ENCODE assay signal across 9 cellular contexts in genomic region chr6:7112741-7113313, GRCh38. TPM values are rescaled to one million over a fixed set of nuclear protein-coding genes. Genes with fewer than 3 reads are reported as not detected.
DNase-seq lines count a peak whose midpoint lies in the region; ATAC-seq and TF ChIP-seq lines count a peak whose summit lies in the region.
"Had no signal": no experiment of that assay in that cellular context is flagged by ENCODE, and none has a peak within 500 bp of the region (broad histone marks: within the 10 kb centered on the region; RNA-seq: fewer than 3 reads in every experiment).

No MANE protein-coding gene starts in this region.

- no peaks in the 10 kb centered on the region for H3K9me2 ChIP-seq in SU-DHL-6 (replicated peaks; ENCODE audit: insufficient read depth, low read length)
- no peaks in the 10 kb centered on the region for H3K9me2 ChIP-seq in neural cell (ENCODE audit: insufficient read depth, low read length)

- H3K4me3 ChIP-seq in SU-DHL-6 (ENCODE audit: insufficient read depth, low read length, poor library complexity, severe bottlenecking) (no peak overlapping the region), neural cell (ENCODE audit: low read length) (peak overlapping the region; percentile 25), coronary artery (no peak overlapping the region)
- H3K4me3 ChIP-seq: cardiac muscle cell had no signal

- TF ChIP-seq CTCF in CD4-positive, alpha-beta T cell (IDR thresholded peaks at IDR 0.05): no peak
- TF ChIP-seq CTCF in SU-DHL-6 (IDR thresholded peaks at IDR 0.05; ENCODE audit: insufficient read depth, low read length, poor library complexity, severe bottlenecking): no peak
- no peak for TF ChIP-seq CTCF in neural cell (IDR thresholded peaks at IDR 0.05; ENCODE audit: poor library complexity, severe bottlenecking)
- no peak for TF ChIP-seq CTCF in coronary artery (IDR thresholded peaks at IDR 0.05)

- CTCF ChIA-PET in CD4-positive, alpha-beta T cell (lab: Charles Lee): interaction anchor here (1.0 to 1.2 kb wide), 2 partner anchors 26 to 43 kb away, joined by 3 read pairs; no protein-coding TSS in a partner anchor

- H3K79me2 ChIP-seq in SU-DHL-6 (ENCODE audit: insufficient read depth, low read length) (peaks cover 6% of the 10 kb centered on the region; the same call in 1 of the 2 replicates), neural cell (replicated peaks; ENCODE audit: insufficient read depth, low read length) (no peaks in the 10 kb centered on the region)

- peak overlapping the region; percentile 33 for H3K27ac ChIP-seq in CD4-positive, alpha-beta T cell (ENCODE audit: low read depth, low read length)
- no peak overlapping the region for H3K27ac ChIP-seq in SU-DHL-6 (ENCODE audit: low read depth, low read length)
- H3K27ac ChIP-seq in neural cell (ENCODE audit: low read length): no peak overlapping the region
- H3K27ac ChIP-seq in coronary artery: no peak overlapping the region
- H3K27ac ChIP-seq: cardiac muscle cell had no signal

- peak overlapping the region; percentile 87 for H3K27ac Mint-ChIP-seq in CD4-positive, alpha-beta T cell

- peaks cover 11% of the 10 kb centered on the region for H3K36me3 Mint-ChIP-seq in CD4-positive, alpha-beta T cell (ENCODE audit: low read depth)

- H3K36me3 ChIP-seq in SU-DHL-6 (ENCODE audit: low read length): no peaks in the 10 kb centered on the region
- no peaks in the 10 kb centered on the region for H3K36me3 ChIP-seq in neural cell (ENCODE audit: insufficient read depth, low read length)
- H3K36me3 ChIP-seq: cardiac muscle cell had no signal

- H3F3A ChIP-seq in SU-DHL-6 (ENCODE audit: insufficient read depth): peaks cover 11% of the 10 kb centered on the region
- no peaks in the 10 kb centered on the region for H3F3A ChIP-seq in neural cell (ENCODE audit: insufficient read depth, low read length, poor library complexity, severe bottlenecking)

- H3K9me3 Mint-ChIP-seq in CD4-positive, alpha-beta T cell: no peaks in the 10 kb centered on the region

- intact Hi-C loops in CD4-positive, alpha-beta T cell (cut with DNase I, micrococcal nuclease): loop anchor here (2.0 to 10.0 kb wide), 4 partner anchors 16 to 388 kb away; partner anchors contain the start of gene SSR1 (in 1 of the 2)

- TF ChIP-seq RAD21 in neural cell (conservative IDR thresholded peaks at IDR 0.05): no peak

- peaks cover 40% of the 10 kb centered on the region for H4K20me1 ChIP-seq in SU-DHL-6 (ENCODE audit: low read depth, low read length)
- H4K20me1 ChIP-seq in neural cell (ENCODE audit: insufficient read depth): no peaks in the 10 kb centered on the region

- peak in 9 of 10 experiments; percentile 22 to 56 (median 38) for DNase-seq in CD4-positive, alpha-beta T cell
- DNase-seq in dermis blood vessel endothelial cell (peak; percentile 21), COLO829 (ENCODE audit: low spot score) (no peak), SKM-1 (lab: John Stamatoyannopoulos, UW; ENCODE audit: unreplicated experiment) (no peak), coronary artery (ENCODE audit: low spot score) (no peak)

- peak overlapping the region; percentile 88 for H3K4me3 Mint-ChIP-seq in CD4-positive, alpha-beta T cell

- no peak overlapping the region for H2AFZ ChIP-seq in SU-DHL-6 (ENCODE audit: low read depth, low read length, severe bottlenecking)
- H2AFZ ChIP-seq in neural cell (ENCODE audit: low read depth, low read length): no peak overlapping the region

- H3K9ac ChIP-seq in SU-DHL-6 (ENCODE audit: low read length) (no peak overlapping the region), neural cell (ENCODE audit: low read length) (no peak overlapping the region)

- H3K9me3 ChIP-seq in CD4-positive, alpha-beta T cell (ENCODE audit: control insufficient read depth, low read length): no peaks in the 10 kb centered on the region
- H3K9me3 ChIP-seq in SU-DHL-6 (ENCODE audit: insufficient read depth, low read length): no peaks in the 10 kb centered on the region
- no peaks in the 10 kb centered on the region for H3K9me3 ChIP-seq in neural cell (ENCODE audit: low read length)

- POLR2A ChIA-PET in CD4-positive, alpha-beta T cell (lab: Charles Lee): interaction anchor here (1.0 to 8.2 kb wide), 7 partner anchors 12 to 61 kb away, joined by 3 to 85 read pairs (median 4); no protein-coding TSS in a partner anchor

- ATAC-seq in CD4-positive, alpha-beta T cell (ENCODE audit: poor library complexity): peak; percentile 70
- ATAC-seq in HG02678 (IDR thresholded peaks at IDR 0.05; ENCODE audit: unreplicated experiment): peak; percentile 45

- no peaks in the 10 kb centered on the region for H3K27me3 Mint-ChIP-seq in CD4-positive, alpha-beta T cell

- H3K4me2 ChIP-seq in SU-DHL-6 (ENCODE audit: low read depth, low read length, poor library complexity, severe bottlenecking): peak overlapping the region; percentile 6
- no peak overlapping the region for H3K4me2 ChIP-seq in neural cell (ENCODE audit: low read length)

- H3K4me1 Mint-ChIP-seq in CD4-positive, alpha-beta T cell (ENCODE audit: low read depth): peaks cover 76% of the 10 kb centered on the region

- H3K27me3 ChIP-seq in CD4-positive, alpha-beta T cell (ENCODE audit: control insufficient read depth, insufficient read depth, low read length): no peaks in the 10 kb centered on the region
- H3K27me3 ChIP-seq in SU-DHL-6 (ENCODE audit: low read length) (no peaks in the 10 kb centered on the region), neural cell (ENCODE audit: insufficient read depth, low read depth, low read length) (peaks cover 61% of the 10 kb centered on the region)
- H3K27me3 ChIP-seq: cardiac muscle cell had no signal

- no peak for TF ChIP-seq EP300 in neural cell (conservative IDR thresholded peaks at IDR 0.05; ENCODE audit: poor library complexity, severe bottlenecking)

TF ChIP-seq in neural cell, 6 proteins besides CTCF, POLR2A, EP300 and RAD21:
- TF ChIP-seq EZH2 (IDR thresholded peaks at IDR 0.05; ENCODE audit: borderline replicate concordance, insufficient read depth, low read length, poor library complexity, severe bottlenecking): no peak

RNA-seq across cellular contexts. Expression of gene RREB1, which starts 5.1 kb away (rescaled TPM):
- total RNA-seq in CD4-positive, alpha-beta T cell: 10 to 100 TPM; 56.5 to 60.0 TPM
- 20.6 and 28.9 TPM in 2 replicates for total RNA-seq in dermis blood vessel endothelial cell
- not detected in 2 replicates for polyA plus RNA-seq in neural cell
- 0.24 and 0.35 TPM in 2 replicates for polyA minus RNA-seq in neural cell

Comparison
In these comparisons a context has a peak if more than half of its experiments do, and no peak if none do; other contexts are left out.
1. DNase-seq: peak in CD4-positive, alpha-beta T cell (9 of 10) and dermis blood vessel endothelial cell (single experiment); none in COLO829 (single experiment), SKM-1 (single experiment) and coronary artery (single experiment).